ENCODE assay signal across 32 cellular contexts in genomic region chr4:102786279-102786678, GRCh38.
"Had no signal": no experiment of that assay in that cellular context is flagged by ENCODE, and none has a peak within 500 bp of the region (broad histone marks: within the 10 kb centered on the region; RNA-seq: fewer than 3 reads in every experiment).

No MANE protein-coding gene starts in this region.

- H3K4me1 Mint-ChIP-seq: brain had no signal

- H3K4me3 ChIP-seq: MG63, Peyer's patch had no signal

- H3K36me3 Mint-ChIP-seq: T-cell had no signal

- ATAC-seq: activated CD8-positive, alpha-beta T cell treated with anti-CD3 and anti-CD28 coated beads, Interleukin-2, amount 10 ng/mL, durations not matched to agents 7 days and 5 days; activated T-cell treated with anti-CD3 and anti-CD28 coated beads, Interleukin-2, amount 50 U/mL, for 4 hours; activated T-helper 17 cell treated with anti-CD3 and anti-CD28 coated beads, Interleukin-2, amount 50 U/mL, for 72 hours; PC-3; SK-N-SH treated with all-trans-retinoic acid at 6 μM for 48 hours; T-cell had no signal

- H3K4me1 ChIP-seq: Peyer's patch had no signal

- DNase-seq: activated CD4-positive, alpha-beta T cell treated with anti-CD3 and anti-CD28 coated beads for 1 hour; activated CD4-positive, alpha-beta T cell treated with anti-CD3 and anti-CD28 coated beads, Interleukin-2, amount 10 ng/mL, durations not matched to agents 7 days and 5 days; activated CD4-positive, alpha-beta T cell treated with anti-CD3 and anti-CD28 coated beads, Interleukin-2, amount 50 U/mL, for 48 hours; activated CD4-positive, CD25-positive, alpha-beta regulatory T cell; activated CD8-positive, alpha-beta T cell treated with anti-CD3 and anti-CD28 coated beads, Interleukin-2, amount 10 ng/mL, durations not matched to agents 7 days and 5 days; activated effector memory CD4-positive, alpha-beta T cell treated with anti-CD3 and anti-CD28 coated beads, Interleukin-2, amount 50 U/mL, for 16 hours; activated naive CD4-positive, alpha-beta T cell; activated naive CD4-positive, alpha-beta T cell treated with anti-CD3 and anti-CD28 coated beads, Interleukin-2, amount 50 U/mL, for 16 hours; activated T-cell treated with anti-CD3 and anti-CD28 coated beads, Interleukin-2, amount 50 U/mL, for 4 hours; anterior cingulate cortex; Kasumi-1; KG1; MG63; MV-4-11; NCI-H1092; NCI-H1436 treated with DMSO at 0.1 percent for 48 hours; NCI-H1694 treated with DMSO at 0.1 percent for 48 hours; NCI-H2029; NCI-H345; NCI-H524 treated with DMSO at 0.1 percent for 48 hours; PC-3; Peyer's patch; RPMI8226; SIG-M5; T-cell; T-helper 2 cell; T-helper 9 cell; WERI-Rb-1 had no signal

- H3K27ac ChIP-seq: Peyer's patch, WERI-Rb-1 had no signal

- H3K9me3 ChIP-seq: Peyer's patch had no signal

- H3K27me3 Mint-ChIP-seq: activated CD4-positive, alpha-beta T cell treated with anti-CD3 and anti-CD28 coated beads, Interleukin-2, amount 10 ng/mL, durations not matched to agents 7 days and 5 days; activated T-helper 17 cell treated with anti-CD3 and anti-CD28 coated beads, Interleukin-2, amount 50 U/mL, for 72 hours; brain; central memory CD8-positive, alpha-beta T cell; T-cell had no signal

- H3K9me3 Mint-ChIP-seq: activated CD4-positive, alpha-beta T cell treated with anti-CD3 and anti-CD28 coated beads, Interleukin-2, amount 10 ng/mL, durations not matched to agents 7 days and 5 days; activated T-helper 17 cell treated with anti-CD3 and anti-CD28 coated beads, Interleukin-2, amount 50 U/mL, for 72 hours; central memory CD8-positive, alpha-beta T cell had no signal

- H3K27me3 ChIP-seq: MG63, Peyer's patch had no signal

- H3K36me3 ChIP-seq: MG63 had no signal

- H3K27ac Mint-ChIP-seq: activated CD4-positive, alpha-beta T cell treated with anti-CD3 and anti-CD28 coated beads, Interleukin-2, amount 10 ng/mL, durations not matched to agents 7 days and 5 days; activated CD8-positive, alpha-beta T cell treated with anti-CD3 and anti-CD28 coated beads, Interleukin-2, amount 10 ng/mL, durations not matched to agents 7 days and 5 days; brain; T-cell had no signal

- H3K4me3 Mint-ChIP-seq: activated CD4-positive, alpha-beta T cell treated with anti-CD3 and anti-CD28 coated beads, Interleukin-2, amount 10 ng/mL, durations not matched to agents 7 days and 5 days; activated CD8-positive, alpha-beta T cell treated with anti-CD3 and anti-CD28 coated beads, Interleukin-2, amount 10 ng/mL, durations not matched to agents 7 days and 5 days; activated T-cell treated with anti-CD3 and anti-CD28 coated beads, Interleukin-2, amount 50 U/mL, for 4 hours; activated T-helper 17 cell treated with anti-CD3 and anti-CD28 coated beads, Interleukin-2, amount 50 U/mL, for 72 hours; brain; central memory CD8-positive, alpha-beta T cell; T-cell had no signal
